Comparison of ENCODE assay signal across 9 cellular contexts in the genomic region with DNA sequence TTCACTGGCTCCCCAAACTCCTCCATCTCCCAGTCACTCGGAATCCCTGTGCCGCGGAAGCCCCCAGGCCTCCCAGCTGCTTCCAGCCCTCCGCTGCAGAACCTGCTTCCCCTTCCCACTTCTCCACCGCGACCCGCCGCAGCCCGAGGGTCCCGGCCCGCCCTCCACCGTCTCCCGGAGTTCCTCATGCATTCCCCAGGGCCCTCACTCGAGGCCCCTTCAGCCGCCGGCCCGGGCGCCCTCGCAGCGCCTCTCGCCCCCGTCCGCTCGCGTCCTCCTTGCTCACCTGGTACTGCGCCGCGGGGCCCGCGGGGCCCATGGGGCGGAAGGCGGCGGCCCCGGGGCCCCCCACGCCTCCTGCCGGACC. TPM values are rescaled to one million over a fixed set of nuclear protein-coding genes. Genes with fewer than 3 reads are reported as not detected.
DNase-seq lines count a peak whose midpoint lies in the region; ATAC-seq, FAIRE-seq and TF ChIP-seq lines count a peak whose summit lies in the region.
"Had no signal": no experiment of that assay in that cellular context is flagged by ENCODE, and none has a peak within 500 bp of the region (broad histone marks: within the 10 kb centered on the region; RNA-seq: fewer than 3 reads in every experiment).

No MANE protein-coding gene starts in this region.

- H3K9ac ChIP-seq in HUES6 (ENCODE audit: low read length): peak overlapping the region; percentile 87

- H3K27me3 Mint-ChIP-seq in CD8-positive, alpha-beta memory T cell: no peaks in the 10 kb centered on the region

- CTCF ChIA-PET in CD8-positive, alpha-beta memory T cell (lab: Charles Lee): interaction anchor here (1.4 to 6.8 kb wide), 2 partner anchors 9 to 14 kb away, joined by 5 to 48 read pairs; a partner anchor contains a TSS

- H3K9me3 Mint-ChIP-seq in CD8-positive, alpha-beta memory T cell: no peaks in the 10 kb centered on the region

- intact Hi-C loops in ascending aorta (cut with DNase I): loop anchor here (1.0 kb wide), 1 partner anchor 69 kb away; a partner anchor contains a TSS
- intact Hi-C loops in left colon (cut with DNase I, micrococcal nuclease): no loop called here

- H3K36me3 ChIP-seq in CD8-positive, alpha-beta memory T cell (ENCODE audit: insufficient read depth, low read length): no peaks in the 10 kb centered on the region
- peaks cover 2% of the 10 kb centered on the region for H3K36me3 ChIP-seq in HUES6 (ENCODE audit: control insufficient read depth, insufficient read depth, low read length)
- peaks cover 3 to 4% of the 10 kb centered on the region in 2 donors for H3K36me3 ChIP-seq in ascending aorta

- H3K27ac Mint-ChIP-seq in CD8-positive, alpha-beta memory T cell: peak overlapping the region; percentile 84 to 97 (median 94)

- H3K36me3 Mint-ChIP-seq in CD8-positive, alpha-beta memory T cell: peaks cover 0 to 15% (median 0%) of the 10 kb centered on the region in 3 donors

- ATAC-seq in GM19452 (IDR thresholded peaks at IDR 0.05; ENCODE audit: unreplicated experiment): peak; percentile 37
- ATAC-seq in left colon: no peak

- peaks cover 34 to 47% (median 46%) of the 10 kb centered on the region in 3 donors for H3K4me1 Mint-ChIP-seq in CD8-positive, alpha-beta memory T cell

- H3K9me3 ChIP-seq in CD8-positive, alpha-beta memory T cell (ENCODE audit: low read length): no peaks in the 10 kb centered on the region
- H3K9me3 ChIP-seq in HUES6 (ENCODE audit: control insufficient read depth, insufficient read depth, low read depth, low read length) (no peaks in the 10 kb centered on the region), ascending aorta (no peaks in the 10 kb centered on the region)

- peak overlapping the region; percentile 69 for H3K4me3 ChIP-seq in CD8-positive, alpha-beta memory T cell (ENCODE audit: low read length)
- H3K4me3 ChIP-seq in HUES6 (ENCODE audit: low read depth, low read length) (peak overlapping the region; percentile 88), ascending aorta (peak overlapping the region; percentile 83 to 98)

- POLR2A ChIA-PET in CD8-positive, alpha-beta memory T cell (lab: Charles Lee): interaction anchor here (0.9 to 6.9 kb wide), 3 partner anchors 13 to 147 kb away, joined by 4 to 73 read pairs (median 4); a partner anchor contains a TSS

- FAIRE-seq in GM19239 (lab: Jason Lieb, UNC): no peak
- FAIRE-seq: TTC549 had no signal

- H3K4me1 ChIP-seq in CD8-positive, alpha-beta memory T cell (ENCODE audit: insufficient read depth, low read length): peaks cover 44% of the 10 kb centered on the region
- H3K4me1 ChIP-seq in HUES6 (ENCODE audit: control insufficient read depth, insufficient read depth, low read length): peaks cover 31% of the 10 kb centered on the region
- H3K4me1 ChIP-seq in ascending aorta: peaks cover 34 to 51% of the 10 kb centered on the region in 2 donors

- peak in 1 of 5 donors; percentile 59 for DNase-seq in CD8-positive, alpha-beta memory T cell
- DNase-seq in ascending aorta (ENCODE audit: low spot score in 2 of 2) (peak in 1 of 2 donors; percentile 77), left colon (peak; percentile 42 to 55), substantia nigra (lab: John Stamatoyannopoulos, UW) (peak in 17 of 49 donors; percentile 40 to 70 (median 54)), GM19239 (ENCODE audit: insufficient read length, low spot score) (no peak), OCI-M2 (lab: John Stamatoyannopoulos, UW; ENCODE audit: unreplicated experiment) (no peak)

- TF ChIP-seq CTCF in ascending aorta (IDR thresholded peaks at IDR 0.05): no peak

- H3K27ac ChIP-seq in CD8-positive, alpha-beta memory T cell (ENCODE audit: low read depth, low read length): peak overlapping the region; percentile 88
- peak overlapping the region; percentile 50; the same call in 1 of the 2 replicates for H3K27ac ChIP-seq in HUES6 (ENCODE audit: low read depth, low read length)
- peak overlapping the region; percentile 89 to 97 for H3K27ac ChIP-seq in ascending aorta
- H3K27ac ChIP-seq in substantia nigra (ENCODE audit: low read depth, low read length, poor library complexity, severe bottlenecking): peak overlapping the region; percentile 92

- no peaks in the 10 kb centered on the region for H3K27me3 ChIP-seq in CD8-positive, alpha-beta memory T cell (ENCODE audit: insufficient read depth, low read length, poor library complexity, severe bottlenecking)
- H3K27me3 ChIP-seq in HUES6 (ENCODE audit: control insufficient read depth, insufficient read depth, low read length): no peaks in the 10 kb centered on the region
- H3K27me3 ChIP-seq in ascending aorta: no peaks in the 10 kb centered on the region

- H3K4me3 Mint-ChIP-seq in CD8-positive, alpha-beta memory T cell: peak overlapping the region; percentile 91 to 97 (median 94)

RNA-seq across cellular contexts. Expression of a gene that starts 0.3 kb away (rescaled TPM):
- 100 to 1,000 TPM in 1 of 2 experiments, 10 to 100 TPM in 1; 96.8 to 107 TPM for total RNA-seq in CD8-positive, alpha-beta memory T cell
- 121 TPM for polyA plus RNA-seq in CD8-positive, alpha-beta memory T cell
- total RNA-seq in ascending aorta: 78.0 TPM
- 10 to 100 TPM; 73.0 to 75.8 TPM for total RNA-seq in left colon

RNA-seq across cellular contexts. Expression of a gene that starts 14.7 kb away (rescaled TPM):
- total RNA-seq in CD8-positive, alpha-beta memory T cell: 100 to 1,000 TPM in 1 of 2 experiments, 10 to 100 TPM in 1; 98.1 to 102 TPM
- 34.8 TPM for polyA plus RNA-seq in CD8-positive, alpha-beta memory T cell
- 18.2 TPM for total RNA-seq in ascending aorta
- 10 to 100 TPM; 25.9 to 28.4 TPM for total RNA-seq in left colon

RNA-seq across cellular contexts. Expression of a gene that starts 14.9 kb away (rescaled TPM):
- 100 to 1,000 TPM; 208 to 212 TPM for total RNA-seq in CD8-positive, alpha-beta memory T cell
- polyA plus RNA-seq in CD8-positive, alpha-beta memory T cell: 201 TPM
- total RNA-seq in ascending aorta: 83.7 TPM
- 10 to 100 TPM; 86.3 to 92.5 TPM for total RNA-seq in left colon

RNA-seq across cellular contexts. Expression of a gene that starts 31.3 kb away (rescaled TPM):
- not detected for total RNA-seq in CD8-positive, alpha-beta memory T cell
- polyA plus RNA-seq in CD8-positive, alpha-beta memory T cell: not detected
- not detected for total RNA-seq in ascending aorta
- total RNA-seq in left colon: not detected

RNA-seq across cellular contexts. Expression of a gene that starts 39.6 kb away (rescaled TPM):
- not detected for total RNA-seq in CD8-positive, alpha-beta memory T cell
- not detected for polyA plus RNA-seq in CD8-positive, alpha-beta memory T cell
- total RNA-seq in ascending aorta (not detected), left colon (not detected)

Comparison
In these comparisons a context has a peak if more than half of its experiments do, and no peak if none do; other contexts are left out.
1. DNase-seq: peak in left colon (2 of 2); none in GM19239 (single experiment) and OCI-M2 (single experiment).
2. Peak in every context shown above with its lines, with median percentiles within 50 percentile points of each other: H3K27ac ChIP-seq and H3K4me3 ChIP-seq.